ENCODE assay signal across 29 cellular contexts in the genomic region with DNA sequence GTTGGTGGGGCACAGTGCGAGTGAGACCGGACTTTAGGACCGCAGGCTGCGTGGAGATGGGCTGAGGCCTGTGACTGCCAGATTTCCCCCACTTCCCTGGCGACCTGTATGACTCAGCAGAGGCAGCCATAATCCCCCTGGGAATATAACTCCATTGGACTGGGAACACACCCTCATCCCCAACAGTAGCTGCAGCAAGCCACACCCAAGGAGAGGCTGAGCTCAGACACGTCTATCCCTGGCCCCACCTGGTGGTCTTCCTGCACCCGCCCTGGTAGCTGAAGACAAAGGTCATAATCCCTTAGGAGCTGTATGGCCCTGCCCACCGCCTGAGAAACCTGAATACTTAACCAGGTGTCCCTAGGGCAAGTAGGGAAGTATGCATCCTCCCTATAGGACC. TPM values are rescaled to one million over a fixed set of nuclear protein-coding genes. Genes with fewer than 3 reads are reported as not detected.
DNase-seq lines count a peak whose midpoint lies in the region; ATAC-seq and TF ChIP-seq lines count a peak whose summit lies in the region.
"Had no signal": no experiment of that assay in that cellular context is flagged by ENCODE, and none has a peak within 500 bp of the region (broad histone marks: within the 10 kb centered on the region; RNA-seq: fewer than 3 reads in every experiment).

No MANE protein-coding gene starts in this region.

- DNase-seq in ELF-1 (ENCODE audit: low read depth, low spot score) (peak; percentile 67), LHCN-M2 (ENCODE audit: low read depth) (peak; percentile 21), T1000 (lab: John Stamatoyannopoulos, UW) (peak; percentile 1), islet precursor cell (peak; percentile 57), GM10266 (ENCODE audit: extremely low spot score) (no peak), NOMO-1 treated with dmso at 0.1 percent for 144 hours (lab: John Stamatoyannopoulos, UW; ENCODE audit: unreplicated experiment) (no peak)
- DNase-seq: activated CD4-positive, alpha-beta T cell treated with anti-CD3 and anti-CD28 coated beads, Interleukin-2, amount 50 U/mL, for 1 hour; activated CD8-positive, alpha-beta memory T cell treated with anti-CD3 and anti-CD28 coated beads, Interleukin-2, amount 10 ng/mL, durations not matched to agents 7 days and 5 days; activated naive CD4-positive, alpha-beta T cell treated with anti-CD3 and anti-CD28 coated beads for 36 hours; activated T-cell treated with anti-CD3 and anti-CD28 coated beads, Interleukin-2, amount 50 U/mL, for 72 hours; Calu3; colonic mucosa; effector memory CD4-positive, alpha-beta T cell; foreskin melanocyte; IMR-90; left ventricle myocardium superior; NCI-H524 treated with DMSO at 0.1 percent for 48 hours; nephron progenitor cell; RPMI8226; stimulated activated CD4-positive, alpha-beta T cell treated with anti-CD3 and anti-CD28 coated beads, Interleukin-15, amount 100 ng/mL, for 24 hours; T-helper 17 cell had no signal

- TF ChIP-seq CTCF in GM10266 (IDR thresholded peaks at IDR 0.05; ENCODE audit: control insufficient read depth, insufficient read depth, low read depth, missing control alignments), result no peak

- ATAC-seq in GM18907 (IDR thresholded peaks at IDR 0.05; ENCODE audit: unreplicated experiment) (no peak), HG02884 (IDR thresholded peaks at IDR 0.05; ENCODE audit: unreplicated experiment) (no peak)
- ATAC-seq: activated CD8-positive, alpha-beta memory T cell treated with anti-CD3 and anti-CD28 coated beads, Interleukin-2, amount 10 ng/mL, durations not matched to agents 7 days and 5 days; activated T-cell treated with anti-CD3 and anti-CD28 coated beads, Interleukin-2, amount 50 U/mL, for 72 hours; left ventricle myocardium superior; sciatic nerve; T-helper 17 cell had no signal

RNA-seq across cellular contexts. Expression of gene DZIP1L, which starts 42.6 kb away (rescaled TPM):
- 18.3 and 18.9 TPM in 2 replicates for total RNA-seq in LHCN-M2 (2014; rRNA removed)
- polyA plus RNA-seq in LHCN-M2 (2012), result 6.1 TPM
- total RNA-seq: activated naive CD4-positive, alpha-beta T cell treated with anti-CD3 and anti-CD28 coated beads for 36 hours; T-helper 17 cell had no signal

RNA-seq across cellular contexts. Expression of gene A4GNT, which starts 59.4 kb away (rescaled TPM):
- not detected in 2 replicates for total RNA-seq in LHCN-M2 (2014; rRNA removed)
- polyA plus RNA-seq in LHCN-M2 (2012), result not detected
- total RNA-seq: activated CD8-positive, alpha-beta memory T cell treated with anti-CD3 and anti-CD28 coated beads, Interleukin-2, amount 10 ng/mL, durations not matched to agents 7 days and 5 days; activated naive CD4-positive, alpha-beta T cell treated with anti-CD3 and anti-CD28 coated beads for 36 hours; activated T-cell treated with anti-CD3 and anti-CD28 coated beads, Interleukin-2, amount 50 U/mL, for 72 hours; breast epithelium; Calu3; colonic mucosa; IMR-90; left ventricle myocardium superior; mononuclear cell; sciatic nerve; T-helper 17 cell had no signal
- polyA plus RNA-seq: CD14-positive monocyte, esophagus, IMR-90, thymus had no signal

Comparison
In these comparisons a context has a peak if more than half of its experiments do, and no peak if none do; other contexts are left out.
1. DNase-seq: peak in ELF-1 (single experiment), LHCN-M2 (single experiment), T1000 (single experiment) and islet precursor cell (single experiment); none in GM10266 (single experiment) and NOMO-1 treated with dmso at 0.1 percent for 144 hours (single experiment).